In the genomic region with DNA sequence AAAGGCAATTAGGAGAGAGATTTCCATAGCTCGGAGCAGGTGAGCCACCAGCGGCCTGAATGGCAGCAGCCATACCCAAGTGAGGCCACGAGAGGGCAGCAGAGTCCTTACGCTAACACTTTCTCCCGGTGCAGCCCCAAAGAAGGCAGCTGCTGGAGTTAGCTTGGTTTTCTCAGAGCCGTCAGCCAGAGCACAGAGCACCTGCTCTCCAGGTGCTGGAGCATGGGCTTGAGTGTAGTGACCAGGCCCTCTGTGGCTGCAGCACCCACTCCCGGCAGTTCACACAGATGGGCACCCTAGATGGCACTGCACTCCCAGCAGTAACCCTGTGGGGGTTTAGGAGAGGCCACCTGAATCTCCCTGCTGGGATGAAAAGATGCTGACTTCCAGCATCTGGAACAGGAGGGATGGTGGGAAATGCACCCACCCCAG, we compare ENCODE assay signal across 1 cellular context.
TF ChIP-seq lines count a peak whose summit lies in the region.

No MANE protein-coding gene starts in this region.

TF ChIP-seq in K562, 482 proteins besides CTCF, POLR2A, EP300 and RAD21 (continued from another document):
- 0 out of 2 replicates have a peak, but pooled peaks have one; percentile 10 for TF ChIP-seq CBFA2T2 (conservative IDR thresholded peaks at IDR 0.05)
- TF ChIP-seq, protein P1, sequence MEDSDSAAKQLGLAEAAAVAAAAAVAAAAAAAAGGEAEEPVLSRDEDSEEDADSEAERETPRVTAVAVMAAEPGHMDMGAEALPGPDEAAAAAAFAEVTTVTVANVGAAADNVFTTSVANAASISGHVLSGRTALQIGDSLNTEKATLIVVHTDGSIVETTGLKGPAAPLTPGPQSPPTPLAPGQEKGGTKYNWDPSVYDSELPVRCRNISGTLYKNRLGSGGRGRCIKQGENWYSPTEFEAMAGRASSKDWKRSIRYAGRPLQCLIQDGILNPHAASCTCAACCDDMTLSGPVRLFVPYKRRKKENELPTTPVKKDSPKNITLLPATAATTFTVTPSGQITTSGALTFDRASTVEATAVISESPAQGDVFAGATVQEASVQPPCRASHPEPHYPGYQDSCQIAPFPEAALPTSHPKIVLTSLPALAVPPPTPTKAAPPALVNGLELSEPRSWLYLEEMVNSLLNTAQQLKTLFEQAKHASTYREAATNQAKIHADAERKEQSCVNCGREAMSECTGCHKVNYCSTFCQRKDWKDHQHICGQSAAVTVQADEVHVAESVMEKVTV (CRISPR knock-in tag; IDR thresholded peaks at IDR 0.05), result peak; percentile 96
- TF ChIP-seq, protein P2, sequence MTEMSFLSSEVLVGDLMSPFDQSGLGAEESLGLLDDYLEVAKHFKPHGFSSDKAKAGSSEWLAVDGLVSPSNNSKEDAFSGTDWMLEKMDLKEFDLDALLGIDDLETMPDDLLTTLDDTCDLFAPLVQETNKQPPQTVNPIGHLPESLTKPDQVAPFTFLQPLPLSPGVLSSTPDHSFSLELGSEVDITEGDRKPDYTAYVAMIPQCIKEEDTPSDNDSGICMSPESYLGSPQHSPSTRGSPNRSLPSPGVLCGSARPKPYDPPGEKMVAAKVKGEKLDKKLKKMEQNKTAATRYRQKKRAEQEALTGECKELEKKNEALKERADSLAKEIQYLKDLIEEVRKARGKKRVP (CRISPR knock-in tag; IDR thresholded peaks at IDR 0.05), result 0 out of 2 replicates have a peak, but pooled peaks have one; percentile 8
- peak; percentile 31; the same call in 1 of the 2 replicates for TF ChIP-seq MAFK (IDR thresholded peaks at IDR 0.05; ENCODE audit: low read length)
- TF ChIP-seq JUND (IDR thresholded peaks at IDR 0.05; ENCODE audit: borderline replicate concordance, low read depth, low read length), result peak; percentile 57; the same call in 1 of the 2 replicates
- no peak; the same call in 2 of the 3 replicates for TF ChIP-seq JUND (tag; IDR thresholded peaks at IDR 0.05; ENCODE audit: borderline replicate concordance, low read depth, low read length)
- TF ChIP-seq ETV5 (CRISPR knock-in tag; IDR thresholded peaks at IDR 0.05; ENCODE audit: low read depth), result peak; percentile 47; the same call in 1 of the 2 replicates
